16 cellular contexts compared by ENCODE assay signal in genomic region chr1:59081795-59082194, GRCh38.
"Had no signal": no experiment of that assay in that cellular context is flagged by ENCODE, and none has a peak within 500 bp of the region (broad histone marks: within the 10 kb centered on the region; RNA-seq: fewer than 3 reads in every experiment).

No MANE protein-coding gene starts in this region.

- H3K9me3 ChIP-seq: breast epithelium, esophagus squamous epithelium, ovary, uterus had no signal

- DNase-seq: activated CD4-positive, alpha-beta memory T cell treated with anti-CD3 and anti-CD28 coated beads for 36 hours; activated CD4-positive, alpha-beta T cell treated with anti-CD3 and anti-CD28 coated beads for 1 hour; activated gamma-delta T cell; activated naive CD8-positive, alpha-beta T cell treated with anti-CD3 and anti-CD28 coated beads for 36 hours; activated T-cell treated with anti-CD3 and anti-CD28 coated beads, Interleukin-2, amount 50 U/mL, for 48 hours; dorsolateral prefrontal cortex; esophagus squamous epithelium; hippocampal formation; ovary; stimulated activated CD4-positive, alpha-beta T cell treated with anti-CD3 and anti-CD28 coated beads, Interleukin-15, amount 100 ng/mL, for 24 hours; stimulated activated CD4-positive, alpha-beta T cell treated with anti-CD3 and anti-CD28 coated beads, Interleukin-4, amount 100 ng/mL, for 24 hours; stimulated activated naive CD8-positive, alpha-beta T cell treated with anti-CD3 and anti-CD28 coated beads, Interleukin-15, amount 100 ng/mL, for 72 hours; uterus had no signal

- H3K4me3 ChIP-seq: breast epithelium, dorsolateral prefrontal cortex, esophagus squamous epithelium, ovary, uterus had no signal

- H3K4me3 Mint-ChIP-seq: activated CD4-positive, alpha-beta memory T cell treated with anti-CD3 and anti-CD28 coated beads for 36 hours; activated naive CD8-positive, alpha-beta T cell treated with anti-CD3 and anti-CD28 coated beads for 36 hours; mesothelial cell of epicardium; neural crest cell; stimulated activated naive CD8-positive, alpha-beta T cell treated with anti-CD3 and anti-CD28 coated beads, Interleukin-15, amount 100 ng/mL, for 72 hours had no signal

- ATAC-seq: stimulated activated naive CD8-positive, alpha-beta T cell treated with anti-CD3 and anti-CD28 coated beads, Interleukin-15, amount 100 ng/mL, for 72 hours had no signal

- H3K9me3 Mint-ChIP-seq: activated CD4-positive, alpha-beta memory T cell treated with anti-CD3 and anti-CD28 coated beads for 36 hours; activated naive CD8-positive, alpha-beta T cell treated with anti-CD3 and anti-CD28 coated beads for 36 hours; mesothelial cell of epicardium; neural crest cell; stimulated activated naive CD8-positive, alpha-beta T cell treated with anti-CD3 and anti-CD28 coated beads, Interleukin-15, amount 100 ng/mL, for 72 hours had no signal

- H3K27me3 ChIP-seq: breast epithelium, esophagus squamous epithelium, ovary, uterus had no signal

- H3K27ac ChIP-seq: breast epithelium, dorsolateral prefrontal cortex, esophagus squamous epithelium, ovary, uterus had no signal

- H3K27me3 Mint-ChIP-seq: activated naive CD8-positive, alpha-beta T cell treated with anti-CD3 and anti-CD28 coated beads for 36 hours; stimulated activated naive CD8-positive, alpha-beta T cell treated with anti-CD3 and anti-CD28 coated beads, Interleukin-15, amount 100 ng/mL, for 72 hours had no signal

- H3K4me1 ChIP-seq: breast epithelium, uterus had no signal

- H3K36me3 Mint-ChIP-seq: activated CD4-positive, alpha-beta memory T cell treated with anti-CD3 and anti-CD28 coated beads for 36 hours; activated naive CD8-positive, alpha-beta T cell treated with anti-CD3 and anti-CD28 coated beads for 36 hours; mesothelial cell of epicardium had no signal

- H3K36me3 ChIP-seq: breast epithelium, esophagus squamous epithelium, ovary, uterus had no signal

- H3K27ac Mint-ChIP-seq: activated CD4-positive, alpha-beta memory T cell treated with anti-CD3 and anti-CD28 coated beads for 36 hours; activated naive CD8-positive, alpha-beta T cell treated with anti-CD3 and anti-CD28 coated beads for 36 hours; mesothelial cell of epicardium; stimulated activated naive CD8-positive, alpha-beta T cell treated with anti-CD3 and anti-CD28 coated beads, Interleukin-15, amount 100 ng/mL, for 72 hours had no signal
